8 cellular contexts compared by ENCODE assay signal in genomic region chr6:15249371-15250019, GRCh38. TPM values are rescaled to one million over a fixed set of nuclear protein-coding genes. Genes with fewer than 3 reads are reported as not detected.
DNase-seq lines count a peak whose midpoint lies in the region; ATAC-seq and TF ChIP-seq lines count a peak whose summit lies in the region.

No MANE protein-coding gene starts in this region.

- H3K27ac ChIP-seq in RWPE1, result peak overlapping the region; percentile 92
- peak overlapping the region; percentile 86 to 97 (median 94) for H3K27ac ChIP-seq in esophagus muscularis mucosa (replicated peaks in 1 of 4)
- peak overlapping the region; percentile 98 for H3K27ac ChIP-seq in psoas muscle

- no peak for DNase-seq in GM12864 (ENCODE audit: low read depth)
- DNase-seq in RWPE1 (ENCODE audit: low spot score), result no peak
- no peak for DNase-seq in esophagus muscularis mucosa (ENCODE audit: extremely low spot score)
- DNase-seq in psoas muscle, result no peak

- TF ChIP-seq POLR2A in esophagus muscularis mucosa (IDR thresholded peaks at IDR 0.05; ENCODE audit: low read depth), result no peak

- H3K4me1 ChIP-seq in esophagus muscularis mucosa, result peaks cover 22 to 52% (median 40%) of the 10 kb centered on the region in 4 donors
- peaks cover 22% of the 10 kb centered on the region for H3K4me1 ChIP-seq in psoas muscle

- CTCF ChIA-PET in RWPE1 (lab: Yijun Ruan, JAX), result interaction anchor here (0.7 kb wide), 1 partner anchor 1064 kb away, joined by 4 read pairs; no protein-coding TSS in a partner anchor

- POLR2A ChIA-PET in RWPE1 (lab: Yijun Ruan, JAX; ENCODE audit: low non-redundant PET), result no interaction called here

- TF ChIP-seq EP300 in esophagus muscularis mucosa (IDR thresholded peaks at IDR 0.05), result no peak

- H3K27me3 ChIP-seq in esophagus muscularis mucosa (no peaks in the 10 kb centered on the region), psoas muscle (ENCODE audit: insufficient read depth in 3 of 3, low read length in 2 of 3) (no peaks in the 10 kb centered on the region)

- no peak for ATAC-seq in psoas muscle
- ATAC-seq in HG03469 (IDR thresholded peaks at IDR 0.05; ENCODE audit: unreplicated experiment), result no peak
- ATAC-seq in HG02885 (IDR thresholded peaks at IDR 0.05; ENCODE audit: poor library complexity, unreplicated experiment), result no peak
- no peak for ATAC-seq in GM19452 (IDR thresholded peaks at IDR 0.05; ENCODE audit: unreplicated experiment)
- ATAC-seq in HG03175 (IDR thresholded peaks at IDR 0.05; ENCODE audit: unreplicated experiment), result no peak

- no peaks in the 10 kb centered on the region for H3K9me3 ChIP-seq in esophagus muscularis mucosa
- no peaks in the 10 kb centered on the region for H3K9me3 ChIP-seq in psoas muscle

- H3K36me3 ChIP-seq in esophagus muscularis mucosa (no peaks in the 10 kb centered on the region), psoas muscle (ENCODE audit: insufficient read depth in 1 of 2, low read depth in 1 of 2) (no peaks in the 10 kb centered on the region)

- WGBS in esophagus muscularis mucosa, result 21% methylated on average over 9 of the region's 9 CpGs
- WGBS in psoas muscle, 3 donors, result 14 to 25% (median 17%) methylated on average over 9 of the region's 9 CpGs

- H3K4me3 ChIP-seq in GM12864 (ENCODE audit: low read depth, low read length) (peak overlapping the region; percentile 70), esophagus muscularis mucosa (peak overlapping the region; percentile 81 to 91 (median 82)), psoas muscle (peak overlapping the region; percentile 88)

- TF ChIP-seq CTCF in GM12864 (IDR thresholded peaks at IDR 0.05; ENCODE audit: low read depth, low read length, missing control alignments), result no peak
- no peak for TF ChIP-seq CTCF in RWPE1 (conservative IDR thresholded peaks at IDR 0.05; ENCODE audit: low read depth)
- no peak for TF ChIP-seq CTCF in esophagus muscularis mucosa (IDR thresholded peaks at IDR 0.05)
- TF ChIP-seq CTCF in psoas muscle (IDR thresholded peaks at IDR 0.05), result no peak

- intact Hi-C loops in esophagus muscularis mucosa (cut with DNase I) (loop anchor here (5.0 to 10.0 kb wide), 3 partner anchors 145 to 243 kb away; no protein-coding TSS in a partner anchor), psoas muscle (cut with DNase I) (loop anchor here (2.0 to 10.0 kb wide), 9 partner anchors 125 to 1039 kb away; no protein-coding TSS in a partner anchor)

RNA-seq across cellular contexts. Expression of gene JARID2, which starts 3.6 kb away (rescaled TPM):
- total RNA-seq in esophagus muscularis mucosa (10 to 100 TPM in 1 of 4 donors, 1 to 10 TPM in 3; 5.8 to 10.4 (median 8.1) TPM), psoas muscle (10 to 100 TPM in 1 of 4 donors, 1 to 10 TPM in 3; 2.8 to 16.1 (median 7.2) TPM)
- polyA plus RNA-seq in psoas muscle, result 1 to 10 TPM; 1.1 to 4.9 (median 4.9) TPM
